Comparison of ENCODE assay signal across 14 cellular contexts in the genomic region with DNA sequence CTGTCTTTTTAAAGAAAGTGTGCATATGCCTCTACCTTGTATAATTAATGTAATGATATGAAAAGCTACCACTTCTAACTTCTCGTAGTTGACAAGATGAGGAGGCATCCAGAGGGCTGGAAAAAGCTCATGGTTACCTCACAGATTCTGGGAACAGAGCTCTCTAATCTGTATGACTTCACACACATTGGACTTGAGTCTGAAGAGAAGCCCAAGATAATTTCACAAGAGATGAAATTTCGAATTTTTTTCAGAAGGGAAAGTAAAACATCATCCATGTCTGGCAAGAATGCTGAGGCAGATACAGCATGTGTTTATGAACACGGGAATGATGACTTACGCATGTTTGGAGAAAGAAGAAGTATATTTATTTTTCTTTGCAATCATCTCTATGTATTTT.
A peak's percentile ranks its signal among the peaks of the same experiment; 100 is the strongest.
DNase-seq lines count a peak whose midpoint lies in the region; ATAC-seq and TF ChIP-seq lines count a peak whose summit lies in the region.
"Had no signal": no experiment of that assay in that cellular context is flagged by ENCODE, and none has a peak within 500 bp of the region (broad histone marks: within the 10 kb centered on the region; RNA-seq: fewer than 3 reads in every experiment).

No MANE protein-coding gene starts in this region.

- TF ChIP-seq CTCF in ascending aorta (IDR thresholded peaks at IDR 0.05) (no peak), progenitor cell of endocrine pancreas (IDR thresholded peaks at IDR 0.05; ENCODE audit: unreplicated experiment) (no peak)

- no peak overlapping the region for H3K4me3 Mint-ChIP-seq in progenitor cell of endocrine pancreas (ENCODE audit: low read depth)
- H3K4me3 Mint-ChIP-seq: activated CD8-positive, alpha-beta T cell treated with anti-CD3 and anti-CD28 coated beads for 36 hours; stimulated activated effector memory CD8-positive, alpha-beta T cell treated with anti-CD3 and anti-CD28 coated beads, Interleukin-12 subunit alpha, Interleukin-12 subunit beta, amount 100 ng/mL, for 72 hours had no signal

- ATAC-seq in left ventricle myocardium superior (peak; percentile 81), GM19467 (IDR thresholded peaks at IDR 0.05; ENCODE audit: unreplicated experiment) (no peak)
- ATAC-seq: activated CD8-positive, alpha-beta T cell treated with anti-CD3 and anti-CD28 coated beads for 36 hours; foreskin keratinocyte; stimulated activated effector memory CD8-positive, alpha-beta T cell treated with anti-CD3 and anti-CD28 coated beads, Interleukin-12 subunit alpha, Interleukin-12 subunit beta, amount 100 ng/mL, for 72 hours had no signal

- H3K4me1 Mint-ChIP-seq in progenitor cell of endocrine pancreas (ENCODE audit: low read depth): peaks cover 2% of the 10 kb centered on the region
- H3K4me1 Mint-ChIP-seq: stimulated activated effector memory CD8-positive, alpha-beta T cell treated with anti-CD3 and anti-CD28 coated beads, Interleukin-12 subunit alpha, Interleukin-12 subunit beta, amount 100 ng/mL, for 72 hours had no signal

- no peaks in the 10 kb centered on the region for H3K27me3 ChIP-seq in ascending aorta
- H3K27me3 ChIP-seq: foreskin keratinocyte had no signal

- no peaks in the 10 kb centered on the region for H3K9me3 ChIP-seq in ascending aorta

- peak overlapping the region in 1 of 2 donors; percentile 24 for H3K4me3 ChIP-seq in ascending aorta
- H3K4me3 ChIP-seq in skeletal muscle cell (ENCODE audit: low read depth, low read length): no peak overlapping the region

- peaks cover 0 to 15% of the 10 kb centered on the region in 2 donors for H3K4me1 ChIP-seq in ascending aorta
- H3K4me1 ChIP-seq: foreskin keratinocyte had no signal

- no peak overlapping the region for H3K27ac Mint-ChIP-seq in progenitor cell of endocrine pancreas
- H3K27ac Mint-ChIP-seq: activated CD8-positive, alpha-beta T cell treated with anti-CD3 and anti-CD28 coated beads for 36 hours; stimulated activated effector memory CD8-positive, alpha-beta T cell treated with anti-CD3 and anti-CD28 coated beads, Interleukin-12 subunit alpha, Interleukin-12 subunit beta, amount 100 ng/mL, for 72 hours had no signal

- no peaks in the 10 kb centered on the region for H3K36me3 Mint-ChIP-seq in progenitor cell of endocrine pancreas (ENCODE audit: insufficient read depth)
- H3K36me3 Mint-ChIP-seq: stimulated activated effector memory CD8-positive, alpha-beta T cell treated with anti-CD3 and anti-CD28 coated beads, Interleukin-12 subunit alpha, Interleukin-12 subunit beta, amount 100 ng/mL, for 72 hours had no signal

- peak; percentile 44 for DNase-seq in EL
- no peak for DNase-seq in ascending aorta (ENCODE audit: low spot score in 2 of 2)
- no peak for DNase-seq in left ventricle myocardium superior
- peak; percentile 57 for DNase-seq in skeletal muscle cell (ENCODE audit: low read depth)
- DNase-seq in progenitor cell of endocrine pancreas (ENCODE audit: low spot score, unreplicated experiment): no peak
- DNase-seq in anterior cingulate cortex (lab: John Stamatoyannopoulos, UW): no peak
- DNase-seq in NCI-H1930 (lab: John Stamatoyannopoulos, UW): no peak
- DNase-seq: activated CD8-positive, alpha-beta T cell treated with anti-CD3 and anti-CD28 coated beads for 36 hours; activated gamma-delta T cell; foreskin keratinocyte; T1000 had no signal

- H3K36me3 ChIP-seq in ascending aorta: no peaks in the 10 kb centered on the region

- H3K27me3 Mint-ChIP-seq in progenitor cell of endocrine pancreas: peaks cover 4% of the 10 kb centered on the region
- H3K27me3 Mint-ChIP-seq: activated CD8-positive, alpha-beta T cell treated with anti-CD3 and anti-CD28 coated beads for 36 hours had no signal

- intact Hi-C loops in ascending aorta (cut with DNase I): loop anchor here (2.0 kb wide), 1 partner anchor 35 kb away; no protein-coding TSS in a partner anchor
- intact Hi-C loops in left ventricle myocardium superior (cut with micrococcal nuclease): no loop called here

- H3K27ac ChIP-seq in ascending aorta: peak overlapping the region; percentile 12 to 22
- H3K27ac ChIP-seq: foreskin keratinocyte, HL-60 had no signal

- H3K9me3 Mint-ChIP-seq in progenitor cell of endocrine pancreas (ENCODE audit: low read depth): no peaks in the 10 kb centered on the region
- H3K9me3 Mint-ChIP-seq: activated CD8-positive, alpha-beta T cell treated with anti-CD3 and anti-CD28 coated beads for 36 hours; stimulated activated effector memory CD8-positive, alpha-beta T cell treated with anti-CD3 and anti-CD28 coated beads, Interleukin-12 subunit alpha, Interleukin-12 subunit beta, amount 100 ng/mL, for 72 hours had no signal

Comparison
In these comparisons a context has a peak if more than half of its experiments do, and no peak if none do; other contexts are left out.
1. DNase-seq: peak in EL (single experiment) and skeletal muscle cell (single experiment); none in ascending aorta (0 of 2), left ventricle myocardium superior (single experiment), progenitor cell of endocrine pancreas (single experiment), anterior cingulate cortex (0 of 58) and NCI-H1930 (0 of 2).